1 cellular context compared by ENCODE assay signal in genomic region chr5:169272111-169272510, GRCh38.
TF ChIP-seq lines count a peak whose summit lies in the region.

No MANE protein-coding gene starts in this region.

TF ChIP-seq in H1, 55 proteins besides CTCF, POLR2A, EP300 and RAD21 (continued from another document):
- TF ChIP-seq SAP30 (IDR thresholded peaks at IDR 0.05; ENCODE audit: insufficient read depth, insufficient replicate concordance, low read length) (no peak), SUZ12 (IDR thresholded peaks at IDR 0.05; ENCODE audit: low read length) (no peak), E2F6 (IDR thresholded peaks at IDR 0.05) (no peak), SRF (IDR thresholded peaks at IDR 0.05; ENCODE audit: low read depth, low read length) (no peak), TEAD4 (IDR thresholded peaks at IDR 0.05; ENCODE audit: low read depth, low read length) (no peak), SIN3A (conservative IDR thresholded peaks at IDR 0.05 in 1 of 2, IDR thresholded peaks at IDR 0.05 in 1 of 2; ENCODE audit: low read depth in 1 of 2, low read length in 2 of 2) (no peak)
